Comparison of ENCODE assay signal across 16 cellular contexts in the genomic region with DNA sequence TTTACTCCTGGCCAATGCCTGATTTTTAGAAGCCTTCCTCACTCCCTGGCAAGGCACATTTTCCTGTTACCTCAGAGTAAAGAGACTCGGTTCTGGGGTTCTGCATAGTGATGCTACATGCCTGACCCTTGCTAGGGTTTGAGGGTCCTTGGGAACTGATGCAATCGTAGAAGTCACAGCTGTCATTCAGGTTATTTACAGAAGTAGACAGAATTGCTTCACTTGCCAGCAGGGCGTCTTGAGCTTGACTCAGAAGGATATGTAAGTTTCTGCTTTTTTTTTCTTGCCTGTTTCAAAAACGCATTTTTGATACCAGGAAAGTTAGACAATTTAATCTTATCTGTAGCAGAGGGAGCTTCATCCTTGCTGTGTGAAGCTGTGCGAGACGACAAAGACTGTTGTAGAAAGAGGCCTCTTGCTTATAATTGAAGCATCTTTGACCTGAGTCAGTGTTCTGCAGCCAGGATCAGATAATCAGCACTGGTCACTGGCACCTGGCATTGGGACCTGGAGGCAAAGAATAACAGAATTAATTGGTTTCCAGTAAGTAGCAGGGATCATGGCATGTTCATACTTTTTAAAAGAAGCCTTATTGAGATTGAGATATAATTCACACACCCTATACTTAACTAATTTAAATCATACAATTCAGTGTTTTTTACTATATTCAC. TPM values are rescaled to one million over a fixed set of nuclear protein-coding genes. Genes with fewer than 3 reads are reported as not detected.
"Had no signal": no experiment of that assay in that cellular context is flagged by ENCODE, and none has a peak within 500 bp of the region (broad histone marks: within the 10 kb centered on the region; RNA-seq: fewer than 3 reads in every experiment).

No MANE protein-coding gene starts in this region.

- ATAC-seq: activated CD4-positive, CD25-positive, alpha-beta regulatory T cell treated with anti-CD3 and anti-CD28 coated beads, Interleukin-2, amount 50 U/mL, for 24 hours; mucosa of descending colon; naive thymus-derived CD8-positive, alpha-beta T cell; psoas muscle; stimulated activated naive B cell treated with anti-CD40 and anti-IgM and Interleukin-4, amounts not matched to agents 10 μg/mL and 1 μg/mL and 100 μg/mL, for 72 hours had no signal

- DNase-seq: activated effector memory CD4-positive, alpha-beta T cell treated with Interleukin-2 at 50 U/mL for 16 hours; activated T-cell treated with anti-CD3 and anti-CD28 coated beads, Interleukin-2, amount 50 U/mL, for 24 hours; cerebellar nuclear complex; endodermal cell; erythroblast; immature natural killer cell; mucosa of descending colon; naive thymus-derived CD8-positive, alpha-beta T cell; psoas muscle; right lobe of liver; stimulated activated CD4-positive, alpha-beta T cell treated with anti-CD3 and anti-CD28 coated beads, Interleukin-2, amount 100 ng/mL, for 24 hours; stimulated activated naive B cell treated with anti-CD40 and anti-IgM and Interleukin-4, amounts not matched to agents 10 μg/mL and 1 μg/mL and 100 μg/mL, for 72 hours; transverse colon had no signal

- H3K4me3 ChIP-seq: mucosa of descending colon, psoas muscle, right lobe of liver, transverse colon had no signal

- H3K9me3 ChIP-seq: mucosa of descending colon, psoas muscle, right lobe of liver, transverse colon had no signal

- H3K4me1 ChIP-seq: psoas muscle had no signal

- H3K36me3 ChIP-seq: right lobe of liver, transverse colon had no signal

- H3K27me3 ChIP-seq: right lobe of liver, transverse colon had no signal

- H3K27ac ChIP-seq: psoas muscle, right lobe of liver, transverse colon had no signal

RNA-seq across cellular contexts. Expression of a gene that starts 24.8 kb away (rescaled TPM):
- total RNA-seq: dermis microvascular lymphatic vessel endothelial cell; lung microvascular endothelial cell; naive thymus-derived CD8-positive, alpha-beta T cell had no signal
- polyA plus RNA-seq: immature natural killer cell; naive thymus-derived CD8-positive, alpha-beta T cell had no signal
